Comparison of ENCODE assay signal across 9 cellular contexts in genomic region chr3:123700791-123701712, GRCh38.
DNase-seq lines count a peak whose midpoint lies in the region; ATAC-seq and TF ChIP-seq lines count a peak whose summit lies in the region.
"Had no signal": no experiment of that assay in that cellular context is flagged by ENCODE, and none has a peak within 500 bp of the region (broad histone marks: within the 10 kb centered on the region; RNA-seq: fewer than 3 reads in every experiment).

No MANE protein-coding gene starts in this region.

- H3K4me3 ChIP-seq in adrenal gland (peak overlapping the region in 1 of 4 donors; percentile 48), gastroesophageal sphincter (peak overlapping the region; percentile 62 to 96), suprapubic skin (peak overlapping the region; percentile 37), WERI-Rb-1 (ENCODE audit: low read depth, low read length) (no peak overlapping the region)
- H3K4me3 ChIP-seq: BLaER1 had no signal

- 67 to 80% (median 75%) methylated on average over 23 of the region's 23 CpGs for WGBS in adrenal gland, 4 donors
- WGBS in gastroesophageal sphincter (ENCODE audit: low coverage in 1 of 2), 2 donors: 32 to 34% methylated on average over 8 to 18 of the region's 23 CpGs
- WGBS in suprapubic skin: 76% methylated on average over 22 of the region's 23 CpGs

- TF ChIP-seq CTCF in adrenal gland (IDR thresholded peaks at IDR 0.05): no peak
- TF ChIP-seq CTCF in gastroesophageal sphincter (IDR thresholded peaks at IDR 0.05): peak in 1 of 4 experiments; percentile 25
- TF ChIP-seq CTCF in suprapubic skin (IDR thresholded peaks at IDR 0.05): no peak
- TF ChIP-seq CTCF in GM10266 (IDR thresholded peaks at IDR 0.05; ENCODE audit: control insufficient read depth, insufficient read depth, low read depth, missing control alignments): no peak
- no peak for TF ChIP-seq CTCF in WERI-Rb-1 (IDR thresholded peaks at IDR 0.05; ENCODE audit: low read depth, low read length)

- H3K27me3 ChIP-seq in adrenal gland (no peaks in the 10 kb centered on the region), gastroesophageal sphincter (no peaks in the 10 kb centered on the region), suprapubic skin (no peaks in the 10 kb centered on the region), WERI-Rb-1 (ENCODE audit: insufficient read depth, low read depth, severe bottlenecking) (no peaks in the 10 kb centered on the region)
- H3K27me3 ChIP-seq: BLaER1 had no signal

- TF ChIP-seq POLR2A in adrenal gland (IDR thresholded peaks at IDR 0.05): no peak
- peak; percentile 85 to 87 for TF ChIP-seq POLR2A in gastroesophageal sphincter (IDR thresholded peaks at IDR 0.05)
- TF ChIP-seq POLR2A in suprapubic skin (IDR thresholded peaks at IDR 0.05): no peak

- ATAC-seq in gastroesophageal sphincter: peak; percentile 85

- H3K27ac ChIP-seq in adrenal gland (peak overlapping the region in 3 of 5 donors; percentile 52 to 76 (median 62)), gastroesophageal sphincter (peak overlapping the region; percentile 94 to 97 (median 96)), suprapubic skin (no peak overlapping the region), WERI-Rb-1 (no peak overlapping the region; the same call in 1 of the 2 replicates)
- H3K27ac ChIP-seq: BLaER1 had no signal

- H3K4me1 ChIP-seq in adrenal gland (replicated peaks in 1 of 2): peaks cover 0 to 4% of the 10 kb centered on the region in 2 donors
- H3K4me1 ChIP-seq in gastroesophageal sphincter: peaks cover 0 to 62% (median 4%) of the 10 kb centered on the region in 3 donors
- peaks cover 3% of the 10 kb centered on the region for H3K4me1 ChIP-seq in suprapubic skin

- no peaks in the 10 kb centered on the region for H3K36me3 ChIP-seq in adrenal gland (replicated peaks in 1 of 2)
- no peaks in the 10 kb centered on the region for H3K36me3 ChIP-seq in gastroesophageal sphincter
- no peaks in the 10 kb centered on the region for H3K36me3 ChIP-seq in suprapubic skin
- H3K36me3 ChIP-seq in WERI-Rb-1: no peaks in the 10 kb centered on the region

- intact Hi-C loops in adrenal gland (cut with DNase I): loop anchor here (5.0 kb wide), 1 partner anchor 49 kb away; no protein-coding TSS in a partner anchor

- no peak for TF ChIP-seq EP300 in gastroesophageal sphincter (IDR thresholded peaks at IDR 0.05)
- no peak for TF ChIP-seq EP300 in suprapubic skin (IDR thresholded peaks at IDR 0.05)

- peak in 1 of 7 donors; percentile 43 for DNase-seq in adrenal gland
- DNase-seq in midbrain (lab: John Stamatoyannopoulos, UW): peak; percentile 39
- DNase-seq in suprapubic skin (ENCODE audit: low spot score in 2 of 2): no peak
- no peak for DNase-seq in pons (ENCODE audit: low spot score)
- DNase-seq in GM10266 (ENCODE audit: extremely low spot score): no peak
- no peak for DNase-seq in MV-4-11 (lab: John Stamatoyannopoulos, UW)
- DNase-seq in WERI-Rb-1: no peak

- H3K9me3 ChIP-seq in adrenal gland (replicated peaks in 1 of 3): no peaks in the 10 kb centered on the region
- H3K9me3 ChIP-seq in gastroesophageal sphincter: no peaks in the 10 kb centered on the region
- H3K9me3 ChIP-seq in suprapubic skin: no peaks in the 10 kb centered on the region
- no peaks in the 10 kb centered on the region for H3K9me3 ChIP-seq in WERI-Rb-1 (ENCODE audit: severe bottlenecking)
- H3K9me3 ChIP-seq: BLaER1 had no signal

Comparison
In these comparisons a context has a peak if more than half of its experiments do, and no peak if none do; other contexts are left out.
1. H3K27ac ChIP-seq: peak in adrenal gland (3 of 5) and gastroesophageal sphincter (4 of 4); none in suprapubic skin (single experiment) and WERI-Rb-1 (single experiment).
2. POLR2A ChIP-seq: peak in gastroesophageal sphincter (2 of 2); none in adrenal gland (0 of 2) and suprapubic skin (0 of 2).